In genomic region chr19:49408816-49409440, GRCh38 we compare ENCODE assay signal across 15 cellular contexts. TPM values are rescaled to one million over a fixed set of nuclear protein-coding genes. Genes with fewer than 3 reads are reported as not detected.
DNase-seq lines count a peak whose midpoint lies in the region; TF ChIP-seq lines count a peak whose summit lies in the region.
"Had no signal": no experiment of that assay in that cellular context is flagged by ENCODE, and none has a peak within 500 bp of the region (broad histone marks: within the 10 kb centered on the region; RNA-seq: fewer than 3 reads in every experiment).

No MANE protein-coding gene starts in this region.

- H3K9me2 ChIP-seq in MM.1S (replicated peaks; ENCODE audit: insufficient read depth, low read length), result no peaks in the 10 kb centered on the region

- no peaks in the 10 kb centered on the region for H3K36me3 ChIP-seq in MM.1S (replicated peaks; ENCODE audit: insufficient read depth, low read length)
- no peaks in the 10 kb centered on the region for H3K36me3 ChIP-seq in colonic mucosa
- H3K36me3 ChIP-seq: heart right ventricle had no signal

- H3K27ac Mint-ChIP-seq in activated CD4-positive, alpha-beta T cell treated with anti-CD3 and anti-CD28 coated beads, Interleukin-2, amount 10 ng/mL, durations not matched to agents 24 days and 14 days, result peak overlapping the region; percentile 85
- peak overlapping the region; percentile 22 for H3K27ac Mint-ChIP-seq in activated naive CD8-positive, alpha-beta T cell

- no peaks in the 10 kb centered on the region for H3K27me3 Mint-ChIP-seq in activated CD4-positive, alpha-beta T cell treated with anti-CD3 and anti-CD28 coated beads, Interleukin-2, amount 10 ng/mL, durations not matched to agents 24 days and 14 days
- H3K27me3 Mint-ChIP-seq in activated naive CD8-positive, alpha-beta T cell, result no peaks in the 10 kb centered on the region

- H3K9me3 ChIP-seq in MM.1S (replicated peaks; ENCODE audit: insufficient read depth, low read length) (no peaks in the 10 kb centered on the region), colonic mucosa (no peaks in the 10 kb centered on the region)
- H3K9me3 ChIP-seq: heart right ventricle had no signal

- no peak overlapping the region for H3K9ac ChIP-seq in MM.1S (ENCODE audit: low read length)
- H3K9ac ChIP-seq in colonic mucosa (ENCODE audit: low read depth in 2 of 2, low read length in 2 of 2), result no peak overlapping the region

- no peaks in the 10 kb centered on the region for H3F3A ChIP-seq in MM.1S (ENCODE audit: insufficient read depth, low read length)

- TF ChIP-seq CTCF in MM.1S (IDR thresholded peaks at IDR 0.05; ENCODE audit: low read length) (no peak), colonic mucosa (IDR thresholded peaks at IDR 0.05) (no peak)

- peak overlapping the region; percentile 35; the same call in 1 of the 2 replicates for H3K4me2 ChIP-seq in MM.1S (ENCODE audit: low read depth, low read length)

- H3K27me3 ChIP-seq in MM.1S (replicated peaks; ENCODE audit: insufficient read depth, low read length) (peaks cover 23% of the 10 kb centered on the region), colonic mucosa (no peaks in the 10 kb centered on the region)
- H3K27me3 ChIP-seq: heart right ventricle had no signal

- H3K4me3 ChIP-seq in MM.1S (ENCODE audit: low read length) (no peak overlapping the region), colonic mucosa (no peak overlapping the region)
- H3K4me3 ChIP-seq: heart right ventricle had no signal

- H3K36me3 Mint-ChIP-seq in activated CD4-positive, alpha-beta T cell treated with anti-CD3 and anti-CD28 coated beads, Interleukin-2, amount 10 ng/mL, durations not matched to agents 24 days and 14 days (ENCODE audit: low read depth), result no peaks in the 10 kb centered on the region
- no peaks in the 10 kb centered on the region for H3K36me3 Mint-ChIP-seq in activated naive CD8-positive, alpha-beta T cell

- H3K4me3 Mint-ChIP-seq in activated CD4-positive, alpha-beta T cell treated with anti-CD3 and anti-CD28 coated beads, Interleukin-2, amount 10 ng/mL, durations not matched to agents 24 days and 14 days, result peak overlapping the region; percentile 54
- peak overlapping the region; percentile 51 for H3K4me3 Mint-ChIP-seq in activated naive CD8-positive, alpha-beta T cell

- H3K4me1 ChIP-seq in MM.1S (ENCODE audit: low read length), result peaks cover 8% of the 10 kb centered on the region
- no peaks in the 10 kb centered on the region for H3K4me1 ChIP-seq in colonic mucosa

- H3K79me2 ChIP-seq in MM.1S (ENCODE audit: low read length), result no peaks in the 10 kb centered on the region

- peak overlapping the region; percentile 59 for H2AFZ ChIP-seq in MM.1S (ENCODE audit: low read length)

- no peaks in the 10 kb centered on the region for H4K20me1 ChIP-seq in MM.1S (ENCODE audit: insufficient read depth, low read length)

- DNase-seq in activated CD4-positive, alpha-beta T cell treated with anti-CD3 and anti-CD28 coated beads, Interleukin-2, amount 10 ng/mL, durations not matched to agents 24 days and 14 days, result no peak
- DNase-seq in activated CD4-positive, alpha-beta T cell treated with anti-CD3 and anti-CD28 coated beads for 48 hours, result no peak
- DNase-seq in MM.1S, result no peak
- DNase-seq in renal cortical epithelial cell (ENCODE audit: low read depth), result peak; percentile 69
- DNase-seq in colonic mucosa, result no peak
- DNase-seq in DMS114 treated with DMSO at 0.1 percent for 48 hours (lab: John Stamatoyannopoulos, UW; ENCODE audit: unreplicated experiment), result no peak
- no peak for DNase-seq in DMS153 treated with DMSO at 0.1 percent for 48 hours (lab: John Stamatoyannopoulos, UW; ENCODE audit: unreplicated experiment)
- DNase-seq: activated effector memory CD4-positive, alpha-beta T cell treated with Interleukin-2 at 50 U/mL for 16 hours; heart right ventricle; midbrain; T1000 had no signal

- H3K4me1 Mint-ChIP-seq in activated CD4-positive, alpha-beta T cell treated with anti-CD3 and anti-CD28 coated beads, Interleukin-2, amount 10 ng/mL, durations not matched to agents 24 days and 14 days, result peaks cover 47% of the 10 kb centered on the region
- H3K4me1 Mint-ChIP-seq in activated naive CD8-positive, alpha-beta T cell (ENCODE audit: low read depth), result peaks cover 54% of the 10 kb centered on the region

- H3K9me3 Mint-ChIP-seq in activated CD4-positive, alpha-beta T cell treated with anti-CD3 and anti-CD28 coated beads, Interleukin-2, amount 10 ng/mL, durations not matched to agents 24 days and 14 days, result no peaks in the 10 kb centered on the region
- no peaks in the 10 kb centered on the region for H3K9me3 Mint-ChIP-seq in activated naive CD8-positive, alpha-beta T cell (ENCODE audit: low read depth)

- H3K27ac ChIP-seq in MM.1S (ENCODE audit: low read length) (no peak overlapping the region), colonic mucosa (no peak overlapping the region)

- intact Hi-C loops in activated CD4-positive, alpha-beta T cell treated with anti-CD3 and anti-CD28 coated beads, Interleukin-2, amount 10 ng/mL, durations not matched to agents 24 days and 14 days (cut with micrococcal nuclease), result loop anchor here (2.0 kb wide), 1 partner anchor 14 kb away; the partner anchor contains the start of gene PTH2
- intact Hi-C loops in colonic mucosa (cut with DNase I), result no loop called here

RNA-seq across cellular contexts. Expression of gene PTH2, which starts 14.3 kb away (rescaled TPM):
- total RNA-seq in activated CD4-positive, alpha-beta T cell treated with anti-CD3 and anti-CD28 coated beads, Interleukin-2, amount 10 ng/mL, durations not matched to agents 24 days and 14 days, result not detected in 2 replicates
- not detected in 2 replicates for total RNA-seq in renal cortical epithelial cell
- not detected for total RNA-seq in colonic mucosa
- total RNA-seq: A673, dermis microvascular lymphatic vessel endothelial cell, heart right ventricle, NCI-H460 had no signal

RNA-seq across cellular contexts. Expression of gene GFY, which starts 16.3 kb away (rescaled TPM):
- total RNA-seq in activated CD4-positive, alpha-beta T cell treated with anti-CD3 and anti-CD28 coated beads, Interleukin-2, amount 10 ng/mL, durations not matched to agents 24 days and 14 days, result not detected in 2 replicates
- not detected in 2 replicates for total RNA-seq in renal cortical epithelial cell
- total RNA-seq in colonic mucosa, result not detected
- total RNA-seq: A673, dermis microvascular lymphatic vessel endothelial cell, heart right ventricle, NCI-H460 had no signal

RNA-seq across cellular contexts. Expression of gene KASH5, which starts 20.9 kb away (rescaled TPM):
- 0.24 TPM in 1 of 2 replicates, not detected in the other for total RNA-seq in activated CD4-positive, alpha-beta T cell treated with anti-CD3 and anti-CD28 coated beads, Interleukin-2, amount 10 ng/mL, durations not matched to agents 24 days and 14 days
- total RNA-seq in renal cortical epithelial cell (not detected in 2 replicates), colonic mucosa (not detected)
- total RNA-seq: dermis microvascular lymphatic vessel endothelial cell, heart right ventricle, NCI-H460 had no signal

RNA-seq across cellular contexts. Expression of gene SLC17A7, which starts 32.4 kb away (rescaled TPM):
- total RNA-seq in activated CD4-positive, alpha-beta T cell treated with anti-CD3 and anti-CD28 coated beads, Interleukin-2, amount 10 ng/mL, durations not matched to agents 24 days and 14 days, result 0.12 and 0.54 TPM in 2 replicates
- total RNA-seq in renal cortical epithelial cell (0.15 TPM in 1 of 2 replicates, not detected in the other), colonic mucosa (under 1 TPM; 0.21 to 0.25 TPM)
- total RNA-seq: NCI-H460 had no signal

RNA-seq across cellular contexts. Expression of gene PIH1D1, which starts 42.7 kb away (rescaled TPM):
- 134 and 135 TPM in 2 replicates for total RNA-seq in activated CD4-positive, alpha-beta T cell treated with anti-CD3 and anti-CD28 coated beads, Interleukin-2, amount 10 ng/mL, durations not matched to agents 24 days and 14 days
- 120 and 197 TPM in 2 replicates for total RNA-seq in renal cortical epithelial cell
- total RNA-seq in colonic mucosa, result 100 to 1,000 TPM in 1 of 2 donors, 10 to 100 TPM in 1; 80.8 to 103 TPM
